In the genomic region with DNA sequence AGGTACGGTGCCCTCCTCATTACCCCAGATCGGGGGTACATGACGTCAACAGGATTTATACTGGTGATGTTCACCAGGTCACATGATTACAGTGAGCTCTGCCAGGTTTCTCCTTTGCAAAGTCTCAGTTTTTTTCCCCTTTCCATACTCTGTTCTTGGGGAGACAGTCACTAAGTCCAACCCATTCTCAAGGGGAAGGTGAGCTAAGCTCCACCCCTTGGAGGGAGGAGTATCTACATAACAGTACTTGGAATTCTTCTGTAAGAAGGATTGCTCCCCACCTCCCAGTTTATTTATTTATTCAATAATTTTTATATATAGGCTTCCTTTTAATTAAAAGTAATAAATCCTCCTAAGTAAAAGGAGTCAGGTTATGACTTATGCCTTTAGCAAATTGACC, we compare ENCODE assay signal across 22 cellular contexts.
"Had no signal": no experiment of that assay in that cellular context is flagged by ENCODE, and none has a peak within 500 bp of the region (broad histone marks: within the 10 kb centered on the region; RNA-seq: fewer than 3 reads in every experiment).

No MANE protein-coding gene starts in this region.

- H3K27me3 ChIP-seq: esophagus squamous epithelium, gastroesophageal sphincter, spleen, testis, tibial nerve had no signal

- H3K4me1 ChIP-seq: esophagus squamous epithelium, spleen, tibial nerve had no signal

- H3K9me3 ChIP-seq: esophagus squamous epithelium, gastroesophageal sphincter, psoas muscle, spleen, testis, tibial nerve had no signal

- H3K4me3 ChIP-seq: esophagus squamous epithelium, gastroesophageal sphincter, lung, psoas muscle, spleen, testis, tibial nerve had no signal

- DNase-seq: effector memory CD8-positive, alpha-beta T cell; esophagus squamous epithelium; foreskin fibroblast; glutamatergic neuron; left colon; left ventricle myocardium superior; mesendoderm; naive B cell; nephron progenitor cell; psoas muscle; retina; spleen; stimulated activated CD4-positive, alpha-beta T cell treated with anti-CD3 and anti-CD28 coated beads, Interleukin-15, amount 100 ng/mL, for 24 hours; stimulated activated CD4-positive, alpha-beta T cell treated with anti-CD3 and anti-CD28 coated beads, Interleukin-1b, Interleukin-23, amount 100 ng/mL, for 48 hours; stimulated activated CD4-positive, alpha-beta T cell treated with anti-CD3 and anti-CD28 coated beads, Interleukin-4, amount 100 ng/mL, for 24 hours; testis had no signal

- H3K36me3 ChIP-seq: esophagus squamous epithelium, gastroesophageal sphincter, spleen, tibial nerve had no signal

- H3K27ac ChIP-seq: epithelial cell of prostate, esophagus squamous epithelium, gastroesophageal sphincter, psoas muscle, spleen, testis, tibial nerve had no signal

- ATAC-seq: effector memory CD8-positive, alpha-beta T cell; gastroesophageal sphincter; left colon; left ventricle myocardium superior; sciatic nerve; stimulated activated memory B cell treated with anti-CD40 and anti-IgM and Interleukin-4, amounts not matched to agents 10 μg/mL and 1 μg/mL and 100 μg/mL, for 72 hours had no signal
